1 cellular context compared by ENCODE assay signal in genomic region chr12:131896080-131896810, GRCh38.
TF ChIP-seq lines count a peak whose summit lies in the region.

No MANE protein-coding gene starts in this region.

TF ChIP-seq in HepG2, 621 proteins besides CTCF, POLR2A, EP300 and RAD21 (continued from another document and continues in another):
- TF ChIP-seq ZNF709 (CRISPR knock-in tag; IDR thresholded peaks at IDR 0.05) = peak; percentile 72; the same call in 1 of the 2 replicates
- no peak for TF ChIP-seq CEBPB (IDR thresholded peaks at IDR 0.05; ENCODE audit: borderline replicate concordance, low read depth, low read length)
- TF ChIP-seq ZFY (CRISPR knock-in tag; IDR thresholded peaks at IDR 0.05) = peak; percentile 90
- TF ChIP-seq ISX (CRISPR knock-in tag; conservative IDR thresholded peaks at IDR 0.05) = no peak
- no peak for TF ChIP-seq NFKB2 (CRISPR knock-in tag; IDR thresholded peaks at IDR 0.05; ENCODE audit: borderline replicate concordance)
- no peak; the same call in 1 of the 2 replicates for TF ChIP-seq ZZZ3 (CRISPR knock-in tag; IDR thresholded peaks at IDR 0.05; ENCODE audit: borderline replicate concordance)
- TF ChIP-seq DBP (CRISPR knock-in tag; IDR thresholded peaks at IDR 0.05; ENCODE audit: not compliant biosample characterization) = peak; percentile 24
- no peak for TF ChIP-seq HOMEZ (CRISPR knock-in tag; IDR thresholded peaks at IDR 0.05; ENCODE audit: low read depth)
- no peak for TF ChIP-seq ZXDC (CRISPR knock-in tag; IDR thresholded peaks at IDR 0.05)
- no peak for TF ChIP-seq CREB3 (CRISPR knock-in tag; IDR thresholded peaks at IDR 0.05)
- TF ChIP-seq GPBP1L1 (CRISPR knock-in tag; IDR thresholded peaks at IDR 0.05) = no peak
- no peak for TF ChIP-seq ZNF256 (CRISPR knock-in tag; conservative IDR thresholded peaks at IDR 0.05)
- no peak for TF ChIP-seq MEF2D (CRISPR knock-in tag; IDR thresholded peaks at IDR 0.05)
- TF ChIP-seq HNF4G (IDR thresholded peaks at IDR 0.05; ENCODE audit: borderline replicate concordance, low read depth, low read length) = no peak
- no peak for TF ChIP-seq HNF4G (CRISPR knock-in tag; IDR thresholded peaks at IDR 0.05; ENCODE audit: borderline replicate concordance, low read depth)
- no peak for TF ChIP-seq NR2F2 (IDR thresholded peaks at IDR 0.05; ENCODE audit: borderline replicate concordance, low read depth)
- no peak for TF ChIP-seq ZNF674 (CRISPR knock-in tag; IDR thresholded peaks at IDR 0.05; ENCODE audit: low read depth)
- no peak for TF ChIP-seq RERE (CRISPR knock-in tag; IDR thresholded peaks at IDR 0.05; ENCODE audit: low read depth)
- TF ChIP-seq HMGA1 (CRISPR knock-in tag; conservative IDR thresholded peaks at IDR 0.05) = no peak
- no peak for TF ChIP-seq SP2 (CRISPR knock-in tag; IDR thresholded peaks at IDR 0.05)
- no peak for TF ChIP-seq ZEB1 (IDR thresholded peaks at IDR 0.05; ENCODE audit: insufficient replicate concordance, low read depth)
- no peak for TF ChIP-seq ISL2 (CRISPR knock-in tag; IDR thresholded peaks at IDR 0.05)
- no peak for TF ChIP-seq PAX8 (CRISPR knock-in tag; IDR thresholded peaks at IDR 0.05; ENCODE audit: borderline replicate concordance)
- no peak for TF ChIP-seq ZNF746 (CRISPR knock-in tag; IDR thresholded peaks at IDR 0.05)
- no peak for TF ChIP-seq NBN (conservative IDR thresholded peaks at IDR 0.05)
- no peak for TF ChIP-seq PHF20 (CRISPR knock-in tag; IDR thresholded peaks at IDR 0.05)
- no peak for TF ChIP-seq BRD4 (CRISPR knock-in tag; IDR thresholded peaks at IDR 0.05)
- TF ChIP-seq SRSF1 (optimal IDR thresholded peaks at IDR 0.05; ENCODE audit: low read depth, low read length) = no peak
- peak; percentile 53 for TF ChIP-seq DZIP1 (CRISPR knock-in tag; IDR thresholded peaks at IDR 0.05)
- no peak for TF ChIP-seq ZNF24 (IDR thresholded peaks at IDR 0.05)
- peak; percentile 31; the same call in 1 of the 2 replicates for TF ChIP-seq HBP1 (CRISPR knock-in tag; IDR thresholded peaks at IDR 0.05; ENCODE audit: low read depth)
- peak; percentile 32; the same call in 1 of the 2 replicates for TF ChIP-seq PATZ1 (CRISPR knock-in tag; IDR thresholded peaks at IDR 0.05)
- no peak for TF ChIP-seq ZBTB49 (CRISPR knock-in tag; IDR thresholded peaks at IDR 0.05; ENCODE audit: borderline replicate concordance)
- peak in 1 of 2 experiments; percentile 82; a peak in 2 of 4 replicates for TF ChIP-seq ATF4 (CRISPR knock-in tag; IDR thresholded peaks at IDR 0.05)
- peak; percentile 84 for TF ChIP-seq RBFOX2 (IDR thresholded peaks at IDR 0.05; ENCODE audit: low read depth, low read length)
